25 cellular contexts compared by ENCODE assay signal in the genomic region with DNA sequence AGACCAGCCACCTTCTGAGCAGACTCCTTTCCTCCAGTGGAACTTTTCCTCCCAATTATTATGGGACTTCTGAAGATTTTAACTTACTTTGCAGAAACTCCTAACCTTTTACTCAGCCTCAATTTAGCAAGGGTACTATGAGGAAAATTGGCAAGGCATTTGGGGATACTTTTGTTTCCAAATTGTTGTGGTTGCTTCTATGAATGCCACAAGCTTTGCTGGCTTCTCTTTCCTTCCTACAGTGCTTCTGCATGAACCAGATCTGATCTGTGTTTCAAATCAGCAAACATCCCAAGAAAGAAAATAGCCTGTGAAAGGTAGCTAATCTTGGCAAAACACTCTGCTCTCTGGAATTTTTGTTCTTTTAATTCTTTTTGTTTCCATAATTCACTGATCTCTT. TPM values are rescaled to one million over a fixed set of nuclear protein-coding genes. Genes with fewer than 3 reads are reported as not detected.
DNase-seq lines count a peak whose midpoint lies in the region; ATAC-seq and TF ChIP-seq lines count a peak whose summit lies in the region.
"Had no signal": no experiment of that assay in that cellular context is flagged by ENCODE, and none has a peak within 500 bp of the region (broad histone marks: within the 10 kb centered on the region; RNA-seq: fewer than 3 reads in every experiment).

No MANE protein-coding gene starts in this region.

- H3K27me3 ChIP-seq in tibial nerve (no peaks in the 10 kb centered on the region), right cardiac atrium (ENCODE audit: control insufficient read depth, insufficient read depth) (no peaks in the 10 kb centered on the region), Peyer's patch (no peaks in the 10 kb centered on the region)
- H3K27me3 ChIP-seq: BE2C, MG63 had no signal

- TF ChIP-seq EP300 in tibial nerve (IDR thresholded peaks at IDR 0.05) = no peak

- H3K4me3 ChIP-seq in astrocyte of the cerebellum (ENCODE audit: low read depth, low read length) (no peak overlapping the region), fibroblast of villous mesenchyme (ENCODE audit: low read depth, low read length) (no peak overlapping the region), tibial nerve (no peak overlapping the region), right cardiac atrium (ENCODE audit: low read length) (no peak overlapping the region), Peyer's patch (no peak overlapping the region)
- H3K4me3 ChIP-seq: GM23338, MG63, SK-N-MC had no signal

- no peak for TF ChIP-seq POLR2A in tibial nerve (IDR thresholded peaks at IDR 0.05)
- TF ChIP-seq POLR2A in Peyer's patch (IDR thresholded peaks at IDR 0.05) = no peak

- H3K4me1 ChIP-seq in tibial nerve (peaks cover 0 to 4% (median 0%) of the 10 kb centered on the region in 4 donors), right cardiac atrium (ENCODE audit: control insufficient read depth, insufficient read depth, low read length) (no peaks in the 10 kb centered on the region), Peyer's patch (peaks cover 0 to 6% (median 2%) of the 10 kb centered on the region in 4 donors)
- H3K4me1 ChIP-seq: BE2C had no signal

- in situ Hi-C loops in astrocyte of the cerebellum (cut with HindIII; ENCODE audit: low sequenced_read_pairs) = no loop called here

- peak; percentile 17 for DNase-seq in GM04503 (ENCODE audit: low read depth)
- peak; percentile 76 for DNase-seq in astrocyte of the cerebellum (ENCODE audit: low read depth)
- DNase-seq in fibroblast of villous mesenchyme (ENCODE audit: low read depth) = peak; percentile 8
- no peak for DNase-seq in cerebellar cortex (ENCODE audit: low spot score)
- no peak for DNase-seq in tibial nerve (ENCODE audit: low spot score in 2 of 2)
- no peak for DNase-seq in right cardiac atrium
- DNase-seq in Peyer's patch = no peak
- DNase-seq: ACHN; BE2C; CD4-positive, CD25-positive, alpha-beta regulatory T cell; COR-L47; DMS 273 treated with DMSO at 0.1 percent for 48 hours; DND-41; GDM1; Karpas-422; NCI-H1048; NCI-H1436; NCI-H1930; NCI-H526 treated with DMSO at 0.1 percent for 48 hours; Right ventricle myocardium superior had no signal

- TF ChIP-seq CTCF in astrocyte of the cerebellum (IDR thresholded peaks at IDR 0.05; ENCODE audit: low read depth, low read length, missing control alignments) = no peak
- no peak for TF ChIP-seq CTCF in fibroblast of villous mesenchyme (IDR thresholded peaks at IDR 0.05; ENCODE audit: insufficient read depth, low read depth, low read length)
- no peak for TF ChIP-seq CTCF in tibial nerve (IDR thresholded peaks at IDR 0.05)
- TF ChIP-seq CTCF in Peyer's patch (IDR thresholded peaks at IDR 0.05) = no peak

- intact Hi-C loops in right cardiac atrium (cut with DNase I) = no loop called here

- no peak overlapping the region for H3K27ac ChIP-seq in tibial nerve
- no peak overlapping the region for H3K27ac ChIP-seq in right cardiac atrium (ENCODE audit: low read length)
- H3K27ac ChIP-seq in Peyer's patch = no peak overlapping the region
- H3K27ac ChIP-seq: SK-N-MC had no signal

- H3K36me3 ChIP-seq in tibial nerve = no peaks in the 10 kb centered on the region
- no peaks in the 10 kb centered on the region for H3K36me3 ChIP-seq in Peyer's patch
- H3K36me3 ChIP-seq: BE2C, MG63 had no signal

- H3K9me3 ChIP-seq in tibial nerve (peaks cover 0 to 15% (median 0%) of the 10 kb centered on the region in 4 donors), right cardiac atrium (ENCODE audit: control insufficient read depth, low read length) (peaks cover 10% of the 10 kb centered on the region), Peyer's patch (no peaks in the 10 kb centered on the region)
- H3K9me3 ChIP-seq: BE2C, MG63 had no signal

- ATAC-seq in right cardiac atrium = no peak
- ATAC-seq: GM23338 had no signal

RNA-seq across cellular contexts. Expression of a gene that starts 57.3 kb away (rescaled TPM):
- total RNA-seq in fibroblast of villous mesenchyme (not detected in 2 replicates), tibial nerve (not detected), right cardiac atrium (not detected), Peyer's patch (not detected)
- polyA plus RNA-seq in right cardiac atrium = not detected
- total RNA-seq: CD4-positive, CD25-positive, alpha-beta regulatory T cell; GM23338; HT1080; Right ventricle myocardium superior had no signal
- polyA plus RNA-seq: CD4-positive, CD25-positive, alpha-beta regulatory T cell; GM23338; IgD-negative memory B cell had no signal

Comparison
In these comparisons a context has a peak if more than half of its experiments do, and no peak if none do; other contexts are left out.
1. DNase-seq: peak in GM04503 (single experiment), astrocyte of the cerebellum (single experiment) and fibroblast of villous mesenchyme (single experiment); none in cerebellar cortex (single experiment), tibial nerve (0 of 2), right cardiac atrium (0 of 3) and Peyer's patch (0 of 3).